In the genomic region with DNA sequence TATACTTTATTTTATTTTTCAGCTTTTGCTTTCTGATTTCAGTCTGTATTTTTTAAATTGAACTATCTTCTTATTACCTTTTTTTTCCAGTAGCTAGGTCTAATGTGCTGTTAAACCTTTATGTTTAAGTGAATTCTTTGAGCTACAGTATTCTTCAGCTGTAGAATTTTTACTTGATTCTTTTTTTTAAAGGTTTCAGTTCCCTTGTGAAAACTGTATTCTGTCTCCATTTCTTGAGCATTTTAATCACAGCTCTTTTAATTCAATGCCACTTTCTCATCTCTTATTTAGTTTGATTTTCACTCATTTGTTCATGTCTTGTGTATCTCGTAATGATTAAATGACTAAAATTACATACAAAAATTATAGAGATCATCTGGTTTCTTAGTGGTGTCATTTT, we compare ENCODE assay signal across 9 cellular contexts.
"Had no signal": no experiment of that assay in that cellular context is flagged by ENCODE, and none has a peak within 500 bp of the region (broad histone marks: within the 10 kb centered on the region; RNA-seq: fewer than 3 reads in every experiment).

No MANE protein-coding gene starts in this region.

- H3K4me2 ChIP-seq: GM23338 had no signal

- FAIRE-seq: H1, H54, K562 had no signal

- H3K4me3 ChIP-seq: GM23338, K562 had no signal

- H3K27ac ChIP-seq: HL-60 had no signal

- ATAC-seq: GM23338, K562 had no signal

- DNase-seq: H9, HCEC 1CT, IMR-90, KG1 had no signal
